In genomic region chr5:99664972-99665371, GRCh38 we compare ENCODE assay signal across 23 cellular contexts.
A peak's percentile ranks its signal among the peaks of the same experiment; 100 is the strongest.
DNase-seq lines count a peak whose midpoint lies in the region; ATAC-seq, FAIRE-seq and TF ChIP-seq lines count a peak whose summit lies in the region.
"Had no signal": no experiment of that assay in that cellular context is flagged by ENCODE, and none has a peak within 500 bp of the region (broad histone marks: within the 10 kb centered on the region; RNA-seq: fewer than 3 reads in every experiment).

No MANE protein-coding gene starts in this region.

- in situ Hi-C loops in IMR-90 (cut with MboI; ENCODE audit: low sequenced_read_pairs): no loop called here

- H3K4me3 ChIP-seq in A549: no peak overlapping the region
- no peak overlapping the region for H3K4me3 ChIP-seq in IMR-90 (ENCODE audit: insufficient read depth, low read depth, low read length)
- H3K4me3 ChIP-seq: BLaER1 treated with 17β-estradiol and CSF1 and Interleukin-3, amounts not matched to agents 10 nM and 100 nM; GM12878 had no signal

- FAIRE-seq in A549 (lab: Jason Lieb, UNC) (no peak), colon (lab: Jason Lieb, UNC) (peak; percentile 60), D721Med (lab: Jason Lieb, UNC) (no peak)
- FAIRE-seq: GM12878, GM12892, GM18507 had no signal

- no peak overlapping the region for H3K23ac ChIP-seq in IMR-90 (ENCODE audit: low read depth, low read length)

- no peaks in the 10 kb centered on the region for H4K20me1 ChIP-seq in IMR-90 (ENCODE audit: insufficient read depth, low read length)
- H4K20me1 ChIP-seq: BLaER1 treated with 17β-estradiol and CSF1 and Interleukin-3, amounts not matched to agents 10 nM and 100 nM had no signal

- no TSS peak for BruUV-seq in IMR-90 (replicated peaks; lab: Mats Ljungman, UMichigan)

- H2AFZ ChIP-seq in IMR-90 (replicated peaks; ENCODE audit: low read length, poor library complexity): no peak overlapping the region

- no peak for TF ChIP-seq POLR2A in A549 (IDR thresholded peaks at IDR 0.05; ENCODE audit: low read length)
- TF ChIP-seq POLR2A in IMR-90 (IDR thresholded peaks at IDR 0.05; ENCODE audit: low read depth, low read length): no peak

- POLR2A ChIA-PET in A549 (lab: Yijun Ruan, JAX): no interaction called here
- POLR2A ChIA-PET in IMR-90 (lab: Charles Lee; ENCODE audit: unreplicated experiment): no interaction called here

- TF ChIP-seq CTCF in A549 (IDR thresholded peaks at IDR 0.05) (no peak), IMR-90 (conservative IDR thresholded peaks at IDR 0.05; ENCODE audit: low read depth, low read length) (no peak), D721Med (IDR thresholded peaks at IDR 0.05; ENCODE audit: insufficient read depth, missing control alignments) (no peak)

- no peak overlapping the region for H4K91ac ChIP-seq in IMR-90 (ENCODE audit: insufficient read depth, low read depth, low read length)

- CTCF ChIA-PET in A549 (lab: Yijun Ruan, JAX) (no interaction called here), IMR-90 (lab: Yijun Ruan, JAX) (no interaction called here)

- no peak overlapping the region for H3K9ac ChIP-seq in IMR-90 (ENCODE audit: low read depth, low read length)
- H3K9ac ChIP-seq: BLaER1 treated with 17β-estradiol and CSF1 and Interleukin-3, amounts not matched to agents 10 nM and 100 nM had no signal

- H2AK9ac ChIP-seq in IMR-90 (replicated peaks; ENCODE audit: low read depth, low read length, poor library complexity): no peak overlapping the region

- H3K9me3 ChIP-seq in A549 (no peaks in the 10 kb centered on the region), IMR-90 (ENCODE audit: control insufficient read depth, insufficient read depth, low read length) (no peaks in the 10 kb centered on the region)
- H3K9me3 ChIP-seq: BLaER1 treated with 17β-estradiol and CSF1 and Interleukin-3, amounts not matched to agents 10 nM and 100 nM; Caco-2 had no signal

- H2BK120ac ChIP-seq in IMR-90 (ENCODE audit: low read depth, low read length): no peak overlapping the region

- no peak overlapping the region for H2BK20ac ChIP-seq in IMR-90 (ENCODE audit: low read depth, low read length)

- H3K56ac ChIP-seq in IMR-90 (ENCODE audit: extremely low read depth, insufficient read depth, low read length): no peak overlapping the region

- no peak overlapping the region for H2BK5ac ChIP-seq in IMR-90 (ENCODE audit: low read depth, low read length, poor library complexity, severe bottlenecking)

- no peak for TF ChIP-seq EP300 in A549 (IDR thresholded peaks at IDR 0.05)

- H3K79me1 ChIP-seq in IMR-90 (ENCODE audit: low read depth in 1 of 2, low read length in 2 of 2): no peaks in the 10 kb centered on the region

- H2BK15ac ChIP-seq in IMR-90 (ENCODE audit: low read depth, low read length): no peak overlapping the region

- no peak overlapping the region for H4K5ac ChIP-seq in IMR-90 (ENCODE audit: low read depth, low read length)

- no peak overlapping the region for H4K8ac ChIP-seq in IMR-90 (ENCODE audit: low read depth in 2 of 2, low read length in 2 of 2)

- H3K9me1 ChIP-seq in IMR-90 (ENCODE audit: insufficient read depth, low read length): no peaks in the 10 kb centered on the region

- no peak overlapping the region for H2AK5ac ChIP-seq in IMR-90 (ENCODE audit: low read depth, low read length)

- dilution Hi-C loops in IMR-90 (cut with HindIII; ENCODE audit: low sequenced_read_pairs, unreplicated experiment): no loop called here

- H3K4ac ChIP-seq in IMR-90 (ENCODE audit: low read depth, low read length): no peak overlapping the region

- no peaks in the 10 kb centered on the region for H3K4me1 ChIP-seq in A549
- H3K4me1 ChIP-seq in IMR-90 (ENCODE audit: control insufficient read depth, insufficient read depth, low read length): no peaks in the 10 kb centered on the region
- H3K4me1 ChIP-seq: BLaER1 treated with 17β-estradiol and CSF1 and Interleukin-3, amounts not matched to agents 10 nM and 100 nM; Caco-2 had no signal

- intact Hi-C loops in IMR-90 (cut with micrococcal nuclease): no loop called here

- H3K27me3 ChIP-seq in IMR-90 (ENCODE audit: control insufficient read depth, insufficient read depth, low read length): no peaks in the 10 kb centered on the region
- H3K27me3 ChIP-seq: BLaER1 treated with 17β-estradiol and CSF1 and Interleukin-3, amounts not matched to agents 10 nM and 100 nM had no signal

- no peaks in the 10 kb centered on the region for H3K36me3 ChIP-seq in IMR-90 (ENCODE audit: control insufficient read depth, insufficient read depth, low read length)
- H3K36me3 ChIP-seq: BLaER1 treated with 17β-estradiol and CSF1 and Interleukin-3, amounts not matched to agents 10 nM and 100 nM had no signal

- H3K27ac ChIP-seq in A549 (no peak overlapping the region), IMR-90 (ENCODE audit: insufficient read depth, low read length) (no peak overlapping the region)
- H3K27ac ChIP-seq: BLaER1 treated with 17β-estradiol and CSF1 and Interleukin-3, amounts not matched to agents 10 nM and 100 nM; C4-2B had no signal

- no peak overlapping the region for H3K18ac ChIP-seq in IMR-90 (ENCODE audit: low read depth, low read length)

- no peak for ATAC-seq in A549
- no peak for ATAC-seq in IMR-90 (ENCODE audit: low read depth)
- ATAC-seq: CD8-positive, alpha-beta T cell; GM12878 had no signal

- DNase-seq in A549 (ENCODE audit: low read depth in 1 of 2, low spot score in 1 of 2) (no peak), IMR-90 (no peak), HuH-7.5 (ENCODE audit: low spot score) (no peak), D721Med (ENCODE audit: insufficient read length, low spot score) (no peak)
- DNase-seq: 8988T; AML-193; Caco-2; Calu3; CD4-positive, alpha-beta T cell; CD8-positive, alpha-beta T cell; DMS 273 treated with DMSO at 0.1 percent for 48 hours; DMS153; DMS53; DMS79; DND-41; EL; GDM1 had no signal

- TF ChIP-seq RAD21 in A549 (conservative IDR thresholded peaks at IDR 0.05 in 1 of 2, IDR thresholded peaks at IDR 0.05 in 1 of 2): no peak
- TF ChIP-seq RAD21 in IMR-90 (IDR thresholded peaks at IDR 0.05; ENCODE audit: low read length): no peak

- no peak overlapping the region for H3K14ac ChIP-seq in IMR-90 (replicated peaks; ENCODE audit: low read depth, low read length)

- no peak overlapping the region for H3K4me2 ChIP-seq in A549
- H3K4me2 ChIP-seq in IMR-90 (ENCODE audit: low read depth, low read length): no peak overlapping the region
- H3K4me2 ChIP-seq: BLaER1 treated with 17β-estradiol and CSF1 and Interleukin-3, amounts not matched to agents 10 nM and 100 nM had no signal

TF ChIP-seq in A549, 52 proteins besides CTCF, POLR2A, EP300 and RAD21:
- TF ChIP-seq FOSL2 (IDR thresholded peaks at IDR 0.05) (no peak), FOSL2 (CRISPR knock-in tag; IDR thresholded peaks at IDR 0.05) (no peak), CHD2 (IDR thresholded peaks at IDR 0.05; ENCODE audit: low read length, partially characterized antibody) (no peak), CHD4 (IDR thresholded peaks at IDR 0.05; ENCODE audit: borderline replicate concordance) (no peak), MAFK (IDR thresholded peaks at IDR 0.05; ENCODE audit: partially characterized antibody) (peak; percentile 64)
TF ChIP-seq in A549: peak in this region for 1.

TF ChIP-seq in IMR-90, 13 proteins besides CTCF, POLR2A, EP300 and RAD21:
- TF ChIP-seq MAFK (IDR thresholded peaks at IDR 0.05; ENCODE audit: low read depth, low read length): peak; percentile 66
- no peak for TF ChIP-seq MAZ (IDR thresholded peaks at IDR 0.05; ENCODE audit: borderline replicate concordance, low read depth, low read length)
- TF ChIP-seq BHLHE40 (IDR thresholded peaks at IDR 0.05; ENCODE audit: low read depth, low read length): no peak
